ENCODE assay signal across 8 cellular contexts in genomic region chr3:155516439-155516838, GRCh38.
"Had no signal": no experiment of that assay in that cellular context is flagged by ENCODE, and none has a peak within 500 bp of the region (broad histone marks: within the 10 kb centered on the region; RNA-seq: fewer than 3 reads in every experiment).

No MANE protein-coding gene starts in this region.

- DNase-seq: H9, HCEC 1CT, KG1 had no signal

- H3K27ac ChIP-seq: HL-60 had no signal

- H2AFZ ChIP-seq: GM23338 had no signal

- H3K4me3 ChIP-seq: GM23338 had no signal

- ATAC-seq: GM23338, HepG2 had no signal

- FAIRE-seq: H1, H54, HepG2 had no signal

- H3K4me2 ChIP-seq: GM23338 had no signal
